In genomic region chr11:82867495-82868082, GRCh38 we compare ENCODE assay signal across 8 cellular contexts. TPM values are rescaled to one million over a fixed set of nuclear protein-coding genes. Genes with fewer than 3 reads are reported as not detected.
DNase-seq lines count a peak whose midpoint lies in the region; ATAC-seq, FAIRE-seq and TF ChIP-seq lines count a peak whose summit lies in the region.

No MANE protein-coding gene starts in this region.

- in situ Hi-C loops in Caki2 (cut with HindIII; ENCODE audit: low pct_unique_long_range_greater_than_20kb, low sequenced_read_pairs): no loop called here
- in situ Hi-C loops in T47D (cut with HindIII; ENCODE audit: low pct_unique_long_range_greater_than_20kb, low sequenced_read_pairs): no loop called here

- peaks cover 0 to 3% of the 10 kb centered on the region in 2 experiments; a peak in 1 of 4 replicates for H3K4me1 ChIP-seq in HCT116 (ENCODE audit: control insufficient read depth in 1 of 2, insufficient read depth in 2 of 2, low read length in 2 of 2)

- TF ChIP-seq CTCF in HCT116 (IDR thresholded peaks at IDR 0.05 in 2 of 3, conservative IDR thresholded peaks at IDR 0.05 in 1 of 3; ENCODE audit: borderline replicate concordance in 1 of 3, insufficient read depth in 1 of 3, low read depth in 2 of 3, low read length in 2 of 3): peak; percentile 55 to 80 (median 63); a peak in 5 of 6 replicates
- peak; percentile 56 for TF ChIP-seq CTCF in WI38 (IDR thresholded peaks at IDR 0.05; ENCODE audit: low read depth, low read length)

- ATAC-seq in HCT116 (peak; percentile 63), HG02884 (IDR thresholded peaks at IDR 0.05; ENCODE audit: unreplicated experiment) (no peak)

- BruUV-seq in HCT116 (replicated peaks; lab: Mats Ljungman, UMichigan): no TSS peak

- no peak overlapping the region for H3K4me3 ChIP-seq in HCT116 (replicated peaks in 1 of 2; ENCODE audit: low read depth in 1 of 2, low read length in 2 of 2)
- no peak overlapping the region for H3K4me3 ChIP-seq in WI38 (ENCODE audit: low read depth, low read length)

- no peaks in the 10 kb centered on the region for H3K9me3 ChIP-seq in HCT116 (ENCODE audit: control insufficient read depth in 1 of 2, insufficient read depth in 1 of 2, low read depth in 1 of 2, low read length in 2 of 2)

- H3K4me2 ChIP-seq in HCT116 (ENCODE audit: low read length): no peak overlapping the region; the same call in 1 of the 2 replicates

- RAD21 ChIA-PET in HCT116 (lab: Charles Lee; ENCODE audit: low non-redundant PET in 1 of 2, low total read pairs in 2 of 2, uncharacterized antibody in 2 of 2, unreplicated experiment in 2 of 2): no interaction called here

- no peaks in the 10 kb centered on the region for H3K9me2 ChIP-seq in HCT116 (ENCODE audit: insufficient read depth)

- H3K27me3 ChIP-seq in HCT116 (ENCODE audit: insufficient read depth, low read length): no peaks in the 10 kb centered on the region

- DNase-seq in Caki2 (ENCODE audit: low read depth) (peak; percentile 47), HCT116 (ENCODE audit: low read depth, low spot score) (peak; percentile 64), NCI-H2227 treated with DMSO at 0.1 percent for 48 hours (lab: John Stamatoyannopoulos, UW) (peak; percentile 72), T47D (ENCODE audit: low read depth in 1 of 2, low spot score in 1 of 2) (peak; percentile 33 to 82)
- peak; percentile 48 to 69 for DNase-seq in stimulated activated CD4-positive, alpha-beta T cell treated with anti-CD3 and anti-CD28 coated beads, Interleukin-15, amount 100 ng/mL, for 48 hours (ENCODE audit: low read depth in 2 of 2)

- intact Hi-C loops in HCT116 (cut with micrococcal nuclease): loop anchor here (2.0 kb wide), 2 partner anchors 33 to 953 kb away; partner anchors contain the start of genes DDIAS and PRCP

- H3K36me3 ChIP-seq in HCT116 (ENCODE audit: control insufficient read depth in 1 of 2, insufficient read depth in 2 of 2, low read length in 2 of 2): no peaks in the 10 kb centered on the region

- no peak overlapping the region for H3K27ac ChIP-seq in HCT116 (ENCODE audit: low read depth, low read length)

- CTCF ChIA-PET in HCT116 (lab: Charles Lee): interaction anchor here (0.5 to 2.3 kb wide), 19 partner anchors 8 to 952 kb away, joined by 3 to 14 read pairs (median 5); partner anchors contain the start of genes DDIAS and PRCP

- no peak overlapping the region for H2AFZ ChIP-seq in HCT116 (ENCODE audit: low read depth, low read length, poor library complexity, severe bottlenecking)

- POLR2A ChIA-PET in HCT116 (lab: Charles Lee): interaction anchor here (1.1 kb wide), 1 partner anchor 33 kb away, joined by 3 read pairs; the partner anchor contains the start of gene PRCP

- no peak overlapping the region for H3K9ac ChIP-seq in HCT116 (ENCODE audit: low read length)

- TF ChIP-seq POLR2A in HCT116 (IDR thresholded peaks at IDR 0.05; ENCODE audit: borderline replicate concordance, extremely low read depth, insufficient read depth, insufficient read length): no peak

- H4K20me1 ChIP-seq in HCT116 (ENCODE audit: insufficient read depth): no peaks in the 10 kb centered on the region

- TF ChIP-seq RAD21 in HCT116 (IDR thresholded peaks at IDR 0.05; ENCODE audit: low read depth): peak; percentile 82

- no peaks in the 10 kb centered on the region for H3K79me2 ChIP-seq in HCT116 (ENCODE audit: insufficient read depth, low read length)

- peak; percentile 72 for FAIRE-seq in islet of Langerhans (lab: Jason Lieb, UNC)

TF ChIP-seq in HCT116, 20 proteins besides CTCF, POLR2A, EP300 and RAD21:
- TF ChIP-seq SP1 (IDR thresholded peaks at IDR 0.05; ENCODE audit: low read depth) (no peak), CBX3 (IDR thresholded peaks at IDR 0.05; ENCODE audit: low read depth) (no peak), EGR1 (IDR thresholded peaks at IDR 0.05; ENCODE audit: low read depth) (no peak), ATF3 (IDR thresholded peaks at IDR 0.05) (no peak), MAX (IDR thresholded peaks at IDR 0.05) (no peak), EZH2 (IDR thresholded peaks at IDR 0.05) (no peak), JUND (IDR thresholded peaks at IDR 0.05) (no peak), SRF (IDR thresholded peaks at IDR 0.05; ENCODE audit: low read depth) (no peak), SIN3A (IDR thresholded peaks at IDR 0.05; ENCODE audit: low read depth) (no peak), FOSL1 (IDR thresholded peaks at IDR 0.05; ENCODE audit: low read depth) (no peak)

RNA-seq across cellular contexts. Expression of gene PRCP, which starts 32.6 kb away (rescaled TPM):
- total RNA-seq in Caki2 (2014; rRNA removed; shearing (Covaris generic); ENCODE audit: low replicate concordance): 21.2 and 36.0 TPM in 2 replicates
- 50.0 TPM for total RNA-seq in HCT116 (2021; ENCODE audit: unreplicated experiment)
- polyA plus RNA-seq in HCT116 (2012): 33.0 and 34.7 TPM in 2 replicates

RNA-seq across cellular contexts. Expression of gene DDIAS, which starts 33.9 kb away (rescaled TPM):
- 7.2 and 10.1 TPM in 2 replicates for total RNA-seq in Caki2 (2014; rRNA removed; shearing (Covaris generic); ENCODE audit: low replicate concordance)
- 17.1 TPM for total RNA-seq in HCT116 (2021; ENCODE audit: unreplicated experiment)
- 9.9 TPM in 2 replicates for polyA plus RNA-seq in HCT116 (2012)
